ENCODE assay signal across 8 cellular contexts in the genomic region with DNA sequence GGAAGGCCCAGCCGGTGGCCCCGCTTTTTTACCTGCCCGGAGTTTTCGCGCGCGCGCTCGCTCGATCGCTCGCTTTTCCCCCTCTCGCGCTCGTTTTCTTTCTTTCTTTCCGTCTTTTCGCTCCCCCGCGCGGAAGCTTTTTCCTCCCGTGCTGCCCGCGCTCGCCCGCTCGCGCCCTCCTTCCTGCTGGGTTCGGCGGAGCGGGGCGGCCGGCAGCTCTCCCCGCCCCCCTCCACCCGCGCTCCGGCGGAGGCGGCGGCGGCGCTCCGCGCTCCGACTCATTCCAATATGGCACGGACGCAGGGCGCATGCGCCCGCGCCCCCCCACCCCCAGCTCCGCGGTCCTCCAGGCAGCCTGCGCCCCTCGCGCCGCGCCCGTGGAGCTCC. TPM values are rescaled to one million over a fixed set of nuclear protein-coding genes. Genes with fewer than 3 reads are reported as not detected.
DNase-seq lines count a peak whose midpoint lies in the region; ATAC-seq and TF ChIP-seq lines count a peak whose summit lies in the region.

A gene with protein sequence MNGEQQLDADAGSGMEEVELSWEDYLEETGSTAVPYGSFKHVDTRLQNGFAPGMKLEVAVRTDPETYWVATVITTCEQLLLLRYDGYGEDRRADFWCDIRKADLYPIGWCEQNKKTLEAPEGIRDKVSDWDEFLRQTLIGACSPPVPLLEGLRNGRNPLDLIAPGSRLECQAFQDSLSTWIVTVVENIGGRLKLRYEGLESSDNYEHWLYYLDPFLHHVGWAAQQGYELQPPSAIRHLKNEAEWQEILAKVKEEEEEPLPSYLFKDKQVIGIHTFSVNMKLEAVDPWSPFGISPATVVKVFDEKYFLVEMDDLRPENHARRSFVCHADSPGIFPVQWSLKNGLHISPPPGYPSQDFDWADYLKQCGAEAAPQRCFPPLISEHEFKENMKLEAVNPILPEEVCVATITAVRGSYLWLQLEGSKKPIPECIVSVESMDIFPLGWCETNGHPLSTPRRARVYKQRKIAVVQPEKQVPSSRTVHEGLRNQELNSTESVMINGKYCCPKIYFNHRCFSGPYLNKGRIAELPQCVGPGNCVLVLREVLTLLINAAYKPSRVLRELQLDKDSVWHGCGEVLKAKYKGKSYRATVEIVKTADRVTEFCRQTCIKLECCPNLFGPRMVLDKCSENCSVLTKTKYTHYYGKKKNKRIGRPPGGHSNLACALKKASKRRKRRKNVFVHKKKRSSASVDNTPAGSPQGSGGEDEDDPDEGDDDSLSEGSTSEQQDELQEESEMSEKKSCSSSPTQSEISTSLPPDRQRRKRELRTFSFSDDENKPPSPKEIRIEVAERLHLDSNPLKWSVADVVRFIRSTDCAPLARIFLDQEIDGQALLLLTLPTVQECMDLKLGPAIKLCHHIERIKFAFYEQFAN (minus strand): TSS at position 290 of the 387 bp plus-strand sequence. CDS start 76,945 bp downstream, outside the sequence.

- H3K4me3 Mint-ChIP-seq in endodermal cell (peak within 1 kb of the TSS; percentile 79), mesothelial cell of epicardium (peak within 1 kb of the TSS; percentile 89)

- H3K9me3 Mint-ChIP-seq in endodermal cell (no peaks in the 10 kb centered on the region), mesothelial cell of epicardium (no peaks in the 10 kb centered on the region)

- H3K27me3 ChIP-seq in endodermal cell (ENCODE audit: control insufficient read depth, insufficient read depth, low read length, poor library complexity, severe bottlenecking) = peaks cover 22% of the 10 kb centered on the region

- peak within 1 kb of the TSS; percentile 83 for H3K4me3 ChIP-seq in endodermal cell (ENCODE audit: low read length)

- H3K36me3 Mint-ChIP-seq in endodermal cell (ENCODE audit: low read depth) (no peaks in the 10 kb centered on the region), mesothelial cell of epicardium (no peaks in the 10 kb centered on the region)

- peak; percentile 49 for ATAC-seq in HG02763 (IDR thresholded peaks at IDR 0.05; ENCODE audit: unreplicated experiment)

- H3K4me1 Mint-ChIP-seq in endodermal cell (peaks cover 20% of the 10 kb centered on the region), mesothelial cell of epicardium (peaks cover 10% of the 10 kb centered on the region)

- no peaks in the 10 kb centered on the region for H3K9me3 ChIP-seq in endodermal cell (ENCODE audit: control insufficient read depth, low read length)

- peaks cover 43% of the 10 kb centered on the region for H3K27me3 Mint-ChIP-seq in endodermal cell (ENCODE audit: insufficient read depth)
- peaks cover 62% of the 10 kb centered on the region for H3K27me3 Mint-ChIP-seq in mesothelial cell of epicardium (ENCODE audit: low read depth)

- TF ChIP-seq CTCF in endodermal cell (conservative IDR thresholded peaks at IDR 0.05) = no peak
- no peak for TF ChIP-seq CTCF in mesothelial cell of epicardium (IDR thresholded peaks at IDR 0.05; ENCODE audit: unreplicated experiment)

- DNase-seq in NCI-H446 (lab: John Stamatoyannopoulos, UW) = peak; percentile 5 to 77
- no peak for DNase-seq in NCI-H446 treated with DMSO at 0.1 percent for 48 hours (lab: John Stamatoyannopoulos, UW)
- DNase-seq in NCI-H2171 (lab: John Stamatoyannopoulos, UW) = peak; percentile 38
- peak; percentile 59 to 60 for DNase-seq in activated CD8-positive, alpha-beta memory T cell treated with anti-CD3 and anti-CD28 coated beads for 4 hours (ENCODE audit: low read depth in 2 of 2)
- DNase-seq in endodermal cell = peak; percentile 81
- peak; percentile 51 to 65 for DNase-seq in mesothelial cell of epicardium (ENCODE audit: low spot score in 2 of 2, unreplicated experiment in 2 of 2)
- DNase-seq in stimulated activated CD8-positive, alpha-beta memory T cell treated with anti-CD3 and anti-CD28 coated beads, Interleukin-15, amount 100 ng/mL, for 4 hours (ENCODE audit: low read depth in 2 of 2) = peak; percentile 63 to 68

- H3K27ac Mint-ChIP-seq in endodermal cell = peak within 1 kb of the TSS; percentile 74
- H3K27ac Mint-ChIP-seq in mesothelial cell of epicardium = peak within 1 kb of the TSS; percentile 71

- 0% methylated on average over 17 to 53 of the region's 58 CpGs for WGBS in endodermal cell (ENCODE audit: insufficient coverage in 1 of 2, insufficient read length in 1 of 2), 2 experiments

- H3K36me3 ChIP-seq in endodermal cell (ENCODE audit: control insufficient read depth, insufficient read depth, low read length) = no peaks in the 10 kb centered on the region

- H3K9ac ChIP-seq in endodermal cell (ENCODE audit: extremely low read depth, low read length, poor library complexity, severe bottlenecking) = peak within 1 kb of the TSS; percentile 44

- H3K4me1 ChIP-seq in endodermal cell (ENCODE audit: control insufficient read depth, insufficient read depth, low read length) = peaks cover 4% of the 10 kb centered on the region

- H3K27ac ChIP-seq in endodermal cell (ENCODE audit: low read depth, low read length) = no peak within 1 kb of the TSS

RNA-seq across cellular contexts. Expression of the gene that starts here (rescaled TPM):
- 10 to 100 TPM in 1 of 2 donors, 1 to 10 TPM in 1; 6.9 to 10.3 TPM for total RNA-seq in endodermal cell
- 8.2 TPM for polyA plus RNA-seq in endodermal cell (2013, experiment 1 of 2)
- polyA plus RNA-seq in endodermal cell (2013, experiment 2 of 2) = 7.4 TPM
- total RNA-seq in mesothelial cell of epicardium = 4.1 to 5.4 TPM (median 4.4 TPM) in 3 replicates
